3 cellular contexts compared by ENCODE assay signal in the genomic region with DNA sequence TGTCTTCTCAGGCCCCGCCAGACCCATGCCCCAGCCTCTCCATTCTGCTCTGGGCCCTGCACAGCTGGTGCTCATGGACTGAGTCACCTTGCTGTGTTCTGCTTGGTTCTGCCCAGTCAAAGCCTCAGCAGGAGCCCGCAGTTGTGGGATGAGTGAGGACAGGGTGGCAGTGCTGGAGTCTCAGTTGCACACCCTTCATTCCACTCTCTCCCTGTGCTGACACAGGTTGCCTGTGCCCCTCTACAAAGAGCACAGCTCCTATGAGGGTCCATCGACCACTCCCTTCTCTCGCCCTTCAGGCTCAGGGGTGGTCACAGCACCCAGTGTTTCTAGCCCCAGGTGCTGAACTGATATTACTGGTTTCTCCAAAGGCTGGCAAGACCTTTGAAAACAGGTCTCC. TPM values are rescaled to one million over a fixed set of nuclear protein-coding genes. Genes with fewer than 3 reads are reported as not detected.
"Had no signal": no experiment of that assay in that cellular context is flagged by ENCODE, and none has a peak within 500 bp of the region (broad histone marks: within the 10 kb centered on the region; RNA-seq: fewer than 3 reads in every experiment).

No MANE protein-coding gene starts in this region.

RNA-seq across cellular contexts. Expression of a gene that starts 39.6 kb away (rescaled TPM):
- total RNA-seq: LHCN-M2, OCI-LY7, SJCRH30 had no signal
